ENCODE assay signal across 21 cellular contexts in the genomic region with DNA sequence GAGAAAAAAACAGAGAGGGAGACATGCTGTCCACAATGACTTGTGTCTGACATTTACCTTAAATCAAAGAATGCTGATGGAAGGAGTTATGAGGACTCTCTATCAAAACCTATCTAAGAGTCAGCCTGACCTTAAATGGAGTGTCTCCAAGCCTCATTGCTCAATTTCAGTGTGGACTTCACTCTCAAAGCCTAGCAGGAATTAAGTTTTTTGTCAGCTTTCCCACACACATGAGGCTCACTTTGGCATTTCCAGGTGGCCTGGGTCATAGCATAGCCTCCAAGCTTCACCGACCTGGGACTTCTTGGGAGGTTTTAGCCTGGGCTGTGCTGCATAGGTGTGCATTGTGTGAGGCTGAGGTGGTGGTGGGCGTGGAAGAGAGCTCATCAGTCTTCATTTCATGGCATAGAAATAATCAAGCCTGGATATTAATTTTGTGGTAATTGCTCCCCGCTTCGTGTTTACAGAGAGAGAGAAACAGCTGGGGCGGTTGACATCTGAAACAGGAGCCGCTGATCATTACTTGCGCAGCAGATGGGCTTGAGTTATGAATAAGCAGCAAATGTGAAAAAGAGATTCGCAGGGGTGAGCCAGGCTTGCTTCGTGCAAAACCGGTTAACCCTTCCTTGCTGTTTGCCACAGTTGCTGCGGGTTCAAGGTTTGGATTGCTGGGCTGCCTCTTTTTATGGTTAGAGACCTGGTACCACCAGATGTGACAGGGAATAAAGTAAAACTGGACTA.
"Had no signal": no experiment of that assay in that cellular context is flagged by ENCODE, and none has a peak within 500 bp of the region (broad histone marks: within the 10 kb centered on the region; RNA-seq: fewer than 3 reads in every experiment).

No MANE protein-coding gene starts in this region.

- H3K9me3 ChIP-seq: ascending aorta, breast epithelium, tibial artery, uterus had no signal

- DNase-seq: activated CD4-positive, alpha-beta T cell treated with anti-CD3 and anti-CD28 coated beads, Interleukin-2, amount 50 U/mL, for 4 hours; activated CD4-positive, CD25-positive, alpha-beta regulatory T cell treated with anti-CD3 and anti-CD28 coated beads, Interleukin-2, amount 50 U/mL, for 72 hours; activated naive CD4-positive, alpha-beta T cell treated with anti-CD3 and anti-CD28 coated beads for 36 hours; activated T-cell treated with anti-CD3 and anti-CD28 coated beads, Interleukin-2, amount 50 U/mL, for 1 hour; dermis blood vessel endothelial cell; effector memory CD8-positive, alpha-beta T cell; foreskin melanocyte; heart left ventricle; left cardiac atrium; midbrain; naive B cell; stimulated activated CD4-positive, alpha-beta T cell treated with anti-CD3 and anti-CD28 coated beads, Interleukin-4, amount 100 ng/mL, for 1 hour; stimulated activated naive CD4-positive, alpha-beta T cell; T-helper 9 cell; tibial artery; uterus had no signal

- ATAC-seq: effector memory CD8-positive, alpha-beta T cell; heart left ventricle; left cardiac atrium had no signal

- H2AFZ ChIP-seq: neural progenitor cell, parathyroid adenoma had no signal

- H3K27ac ChIP-seq: ascending aorta, breast epithelium, heart left ventricle, neural progenitor cell, parathyroid adenoma, tibial artery, uterus had no signal

- H3K9ac ChIP-seq: neural progenitor cell, parathyroid adenoma had no signal

- H3K36me3 ChIP-seq: ascending aorta, breast epithelium, heart left ventricle, neural progenitor cell, tibial artery, uterus had no signal

- H3K4me1 ChIP-seq: ascending aorta, breast epithelium, heart left ventricle, parathyroid adenoma, tibial artery, uterus had no signal

- H3K4me3 ChIP-seq: ascending aorta, breast epithelium, heart left ventricle, lung, neural progenitor cell, tibial artery, uterus had no signal

- H3K27me3 ChIP-seq: ascending aorta, breast epithelium, heart left ventricle, neural progenitor cell, tibial artery, uterus had no signal

- H3K4me2 ChIP-seq: neural progenitor cell had no signal
